Comparison of ENCODE assay signal across 27 cellular contexts in the genomic region with DNA sequence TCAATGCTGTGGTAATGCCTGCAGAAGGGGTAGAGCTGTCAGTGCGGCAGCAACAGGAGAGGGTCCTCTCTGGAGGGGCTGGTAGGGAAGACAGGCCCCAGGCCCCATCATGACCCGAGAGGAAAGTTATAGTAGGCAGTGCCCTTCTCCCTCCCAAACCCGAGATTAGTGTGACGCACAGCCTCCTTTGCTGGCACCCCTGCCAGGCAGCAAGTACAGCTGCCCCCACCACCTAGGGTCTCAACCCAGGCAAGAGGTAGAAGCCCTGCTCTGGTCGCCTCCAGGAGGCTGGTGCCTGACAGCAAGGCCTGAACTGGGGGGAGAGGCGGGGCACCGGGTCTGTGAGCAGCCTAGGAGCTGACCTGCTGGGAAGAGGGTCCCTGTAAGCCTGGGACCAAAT. TPM values are rescaled to one million over a fixed set of nuclear protein-coding genes. Genes with fewer than 3 reads are reported as not detected.
"Had no signal": no experiment of that assay in that cellular context is flagged by ENCODE, and none has a peak within 500 bp of the region (broad histone marks: within the 10 kb centered on the region; RNA-seq: fewer than 3 reads in every experiment).

No MANE protein-coding gene starts in this region.

- H3K4me1 Mint-ChIP-seq: activated naive CD4-positive, alpha-beta T cell treated with anti-CD3 and anti-CD28 coated beads, Interleukin-2, amount 50 U/mL, for 24 hours had no signal

- H3K4me3 Mint-ChIP-seq: activated CD4-positive, alpha-beta memory T cell treated with anti-CD3 and anti-CD28 coated beads for 36 hours; activated CD8-positive, alpha-beta memory T cell treated with anti-CD3 and anti-CD28 coated beads, Interleukin-2, amount 10 ng/mL, durations not matched to agents 7 days and 5 days; activated naive CD4-positive, alpha-beta T cell treated with anti-CD3 and anti-CD28 coated beads, Interleukin-2, amount 50 U/mL, for 24 hours; activated T-helper 1 cell treated with anti-CD3 and anti-CD28 coated beads, Interleukin-12 subunit alpha, Interleukin-12 subunit beta, Interleukin-2, Interleukin-4 antibody, amounts not matched to agents 30 ng/mL and 10 ng/mL and 1 ng/mL, durations not matched to agents 14 hours and 24 hours and 36 hours; central memory CD8-positive, alpha-beta T cell; effector memory CD8-positive, alpha-beta T cell; immature natural killer cell; nephron; stimulated activated naive CD8-positive, alpha-beta T cell treated with anti-CD3 and anti-CD28 coated beads, Interleukin-15, Interleukin-2, amounts not matched to agents 100 ng/mL and 50 ng/mL, for 24 hours; T-helper 1 cell treated with Interleukin-12 subunit alpha and Interleukin-12 subunit beta and Interleukin-4 antibody, amounts not matched to agents 30 μg/mL and 1 μg/mL, for 36 hours had no signal

- H3K27ac Mint-ChIP-seq: activated CD4-positive, alpha-beta memory T cell treated with anti-CD3 and anti-CD28 coated beads for 36 hours; activated CD8-positive, alpha-beta memory T cell treated with anti-CD3 and anti-CD28 coated beads, Interleukin-2, amount 10 ng/mL, durations not matched to agents 7 days and 5 days; activated naive CD4-positive, alpha-beta T cell treated with anti-CD3 and anti-CD28 coated beads, Interleukin-2, amount 50 U/mL, for 24 hours; activated T-helper 1 cell treated with anti-CD3 and anti-CD28 coated beads, Interleukin-12 subunit alpha, Interleukin-12 subunit beta, Interleukin-2, Interleukin-4 antibody, amounts not matched to agents 30 ng/mL and 10 ng/mL and 1 ng/mL, durations not matched to agents 14 hours and 24 hours and 36 hours; nephron; T-helper 1 cell treated with Interleukin-12 subunit alpha and Interleukin-12 subunit beta and Interleukin-4 antibody, amounts not matched to agents 30 μg/mL and 1 μg/mL, for 36 hours had no signal

- DNase-seq: activated CD4-positive, alpha-beta memory T cell treated with anti-CD3 and anti-CD28 coated beads for 36 hours; activated CD4-positive, alpha-beta T cell treated with anti-CD3 and anti-CD28 coated beads for 48 hours; activated gamma-delta T cell; adrenal gland; dorsolateral prefrontal cortex; effector memory CD8-positive, alpha-beta T cell; glutamatergic neuron; immature natural killer cell; kidney glomerular epithelial cell; left lung; pancreas; right cardiac atrium; stimulated activated CD4-positive, alpha-beta T cell treated with anti-CD3 and anti-CD28 coated beads, Interleukin-12 subunit alpha, Interleukin-12 subunit beta, amount 100 ng/mL, for 4 hours; stimulated activated CD4-positive, alpha-beta T cell treated with anti-CD3 and anti-CD28 coated beads, Interleukin-4, amount 100 ng/mL, for 4 hours; substantia nigra; T1000; thyroid gland had no signal

- H3K9me3 ChIP-seq: adrenal gland, esophagus muscularis mucosa, left lung, pancreas, thyroid gland had no signal

- H3K9me3 Mint-ChIP-seq: activated CD4-positive, alpha-beta memory T cell treated with anti-CD3 and anti-CD28 coated beads for 36 hours; activated naive CD4-positive, alpha-beta T cell treated with anti-CD3 and anti-CD28 coated beads, Interleukin-2, amount 50 U/mL, for 24 hours; activated T-helper 1 cell treated with anti-CD3 and anti-CD28 coated beads, Interleukin-12 subunit alpha, Interleukin-12 subunit beta, Interleukin-2, Interleukin-4 antibody, amounts not matched to agents 30 ng/mL and 10 ng/mL and 1 ng/mL, durations not matched to agents 14 hours and 24 hours and 36 hours; central memory CD8-positive, alpha-beta T cell; effector memory CD8-positive, alpha-beta T cell; immature natural killer cell; nephron; stimulated activated naive CD8-positive, alpha-beta T cell treated with anti-CD3 and anti-CD28 coated beads, Interleukin-15, Interleukin-2, amounts not matched to agents 100 ng/mL and 50 ng/mL, for 24 hours; T-helper 1 cell treated with Interleukin-12 subunit alpha and Interleukin-12 subunit beta and Interleukin-4 antibody, amounts not matched to agents 30 μg/mL and 1 μg/mL, for 36 hours had no signal

- H3K4me3 ChIP-seq: adrenal gland, dorsolateral prefrontal cortex, esophagus muscularis mucosa, hepatocyte, left lung, pancreas, thyroid gland had no signal

- H3K27ac ChIP-seq: adrenal gland, dorsolateral prefrontal cortex, esophagus muscularis mucosa, hepatocyte, left lung, pancreas had no signal

- H3K27me3 Mint-ChIP-seq: activated CD4-positive, alpha-beta memory T cell treated with anti-CD3 and anti-CD28 coated beads for 36 hours; activated CD8-positive, alpha-beta memory T cell treated with anti-CD3 and anti-CD28 coated beads, Interleukin-2, amount 10 ng/mL, durations not matched to agents 7 days and 5 days; activated naive CD4-positive, alpha-beta T cell treated with anti-CD3 and anti-CD28 coated beads, Interleukin-2, amount 50 U/mL, for 24 hours; central memory CD8-positive, alpha-beta T cell; effector memory CD8-positive, alpha-beta T cell; stimulated activated naive CD8-positive, alpha-beta T cell treated with anti-CD3 and anti-CD28 coated beads, Interleukin-15, Interleukin-2, amounts not matched to agents 100 ng/mL and 50 ng/mL, for 24 hours had no signal

- H3K4me1 ChIP-seq: adrenal gland, left lung, pancreas had no signal

- H3K27me3 ChIP-seq: adrenal gland, dorsolateral prefrontal cortex, hepatocyte, left lung, pancreas, thyroid gland had no signal

RNA-seq across cellular contexts. Expression of gene LOXL4, which starts 15.5 kb away (rescaled TPM):
- total RNA-seq: activated CD4-positive, alpha-beta memory T cell treated with anti-CD3 and anti-CD28 coated beads for 36 hours; activated CD8-positive, alpha-beta memory T cell treated with anti-CD3 and anti-CD28 coated beads, Interleukin-2, amount 10 ng/mL, durations not matched to agents 7 days and 5 days; activated T-helper 1 cell treated with anti-CD3 and anti-CD28 coated beads, Interleukin-12 subunit alpha, Interleukin-12 subunit beta, Interleukin-2, Interleukin-4 antibody, amounts not matched to agents 30 ng/mL and 10 ng/mL and 1 ng/mL, durations not matched to agents 14 hours and 24 hours and 36 hours; frontal cortex had no signal
